18 cellular contexts compared by ENCODE assay signal in the genomic region with DNA sequence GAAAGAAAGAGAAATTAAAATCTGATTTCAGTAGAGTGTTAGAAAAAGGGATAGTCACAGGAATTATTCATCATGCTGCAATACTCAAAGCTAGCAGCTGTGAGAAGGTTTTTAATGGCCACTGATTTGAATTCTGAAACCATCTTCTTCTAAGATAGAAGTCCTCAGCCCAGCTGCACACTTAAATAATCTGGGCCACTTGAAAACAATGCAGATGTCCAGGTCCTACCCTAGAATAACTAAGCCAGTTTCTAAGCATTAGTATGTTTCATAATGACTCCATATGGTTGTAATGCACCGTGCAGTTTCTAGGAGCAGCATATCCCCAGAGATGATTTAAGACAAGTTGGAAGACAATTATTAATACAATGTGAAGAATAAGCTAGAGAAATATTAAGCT.
DNase-seq lines count a peak whose midpoint lies in the region; ATAC-seq lines count a peak whose summit lies in the region.
"Had no signal": no experiment of that assay in that cellular context is flagged by ENCODE, and none has a peak within 500 bp of the region (broad histone marks: within the 10 kb centered on the region; RNA-seq: fewer than 3 reads in every experiment).

No MANE protein-coding gene starts in this region.

- ATAC-seq in GM18858 (IDR thresholded peaks at IDR 0.05; ENCODE audit: unreplicated experiment) (peak; percentile 53), GM21447 (IDR thresholded peaks at IDR 0.05; ENCODE audit: unreplicated experiment) (peak; percentile 67), HG02884 (IDR thresholded peaks at IDR 0.05; ENCODE audit: unreplicated experiment) (peak; percentile 86), HG03139 (IDR thresholded peaks at IDR 0.05; ENCODE audit: unreplicated experiment) (no peak)
- ATAC-seq: activated T-cell treated with anti-CD3 and anti-CD28 coated beads, Interleukin-2, amount 50 U/mL, for 4 hours; heart right ventricle; naive thymus-derived CD4-positive, alpha-beta T cell had no signal

- DNase-seq in NCI-H524 (lab: John Stamatoyannopoulos, UW) = peak; percentile 72 to 95
- no peak for DNase-seq in activated gamma-delta T cell treated with Interleukin-2 at 50 U/mL for 16 hours
- no peak for DNase-seq in activated CD4-positive, alpha-beta T cell treated with anti-CD3 and anti-CD28 coated beads for 48 hours
- DNase-seq in stimulated activated CD4-positive, alpha-beta T cell treated with anti-CD3 and anti-CD28 coated beads, Interleukin-15, amount 100 ng/mL, for 24 hours = no peak
- DNase-seq: activated CD4-positive, alpha-beta T cell treated with anti-CD3 and anti-CD28 coated beads, Interleukin-2, amount 50 U/mL, for 48 hours; activated T-cell treated with anti-CD3 and anti-CD28 coated beads, Interleukin-2, amount 50 U/mL, for 4 hours; COR-L47; heart right ventricle; islet precursor cell; naive thymus-derived CD4-positive, alpha-beta T cell; posterior cingulate gyrus; RPMI8226; stimulated activated CD4-positive, alpha-beta T cell treated with anti-CD3 and anti-CD28 coated beads, Interleukin-4, amount 100 ng/mL, for 4 hours; SW 1271 had no signal

Comparison
In these comparisons a context has a peak if more than half of its experiments do, and no peak if none do; other contexts are left out.
1. DNase-seq: peak in NCI-H524 (2 of 2); none in activated gamma-delta T cell treated with Interleukin-2 at 50 U/mL for 16 hours (single experiment), activated CD4-positive, alpha-beta T cell treated with anti-CD3 and anti-CD28 coated beads for 48 hours (single experiment) and stimulated activated CD4-positive, alpha-beta T cell treated with anti-CD3 and anti-CD28 coated beads, Interleukin-15, amount 100 ng/mL, for 24 hours (single experiment).